29 cellular contexts compared by ENCODE assay signal in genomic region chrX:18666614-18667013, GRCh38. TPM values are rescaled to one million over a fixed set of nuclear protein-coding genes. Genes with fewer than 3 reads are reported as not detected.
"Had no signal": no experiment of that assay in that cellular context is flagged by ENCODE, and none has a peak within 500 bp of the region (broad histone marks: within the 10 kb centered on the region; RNA-seq: fewer than 3 reads in every experiment).

No MANE protein-coding gene starts in this region.

- DNase-seq: activated CD4-positive, alpha-beta memory T cell treated with anti-CD3 and anti-CD28 coated beads, Interleukin-2, amount 10 ng/mL, durations not matched to agents 7 days and 5 days; activated CD4-positive, alpha-beta T cell treated with anti-CD3 and anti-CD28 coated beads for 4 hours; activated CD4-positive, CD25-positive, alpha-beta regulatory T cell; activated effector memory CD4-positive, alpha-beta T cell treated with Interleukin-2 at 50 U/mL for 16 hours; activated naive CD4-positive, alpha-beta T cell treated with anti-CD3 and anti-CD28 coated beads for 36 hours; activated naive CD8-positive, alpha-beta T cell treated with anti-CD3 and anti-CD28 coated beads, Interleukin-2, amount 10 ng/mL, durations not matched to agents 7 days and 5 days; activated T-cell treated with anti-CD3 and anti-CD28 coated beads, Interleukin-2, amount 50 U/mL, for 72 hours; amniotic stem cell; colonic mucosa; gastrocnemius medialis; left ventricle myocardium superior; mesenchymal stem cell; mucosa of descending colon; posterior cingulate gyrus; sigmoid colon; stimulated activated CD4-positive, alpha-beta T cell treated with anti-CD3 and anti-CD28 coated beads, Interleukin-15, amount 100 ng/mL, for 24 hours; stomach; T1000 had no signal

- H3K9me3 Mint-ChIP-seq: activated CD4-positive, alpha-beta memory T cell treated with anti-CD3 and anti-CD28 coated beads, Interleukin-2, amount 10 ng/mL, durations not matched to agents 7 days and 5 days; activated naive CD4-positive, alpha-beta T cell treated with anti-CD3 and anti-CD28 coated beads for 36 hours; activated naive CD8-positive, alpha-beta T cell treated with anti-CD3 and anti-CD28 coated beads, Interleukin-2, amount 10 ng/mL, durations not matched to agents 7 days and 5 days; stimulated activated memory B cell treated with anti-CD40 and anti-IgM and Interleukin-4, amounts not matched to agents 10 μg/mL and 1 μg/mL and 100 μg/mL, for 72 hours; T-helper 1 cell treated with Interleukin-12 subunit alpha and Interleukin-12 subunit beta and Interleukin-4 antibody, amounts not matched to agents 30 μg/mL and 1 μg/mL, for 36 hours had no signal

- H3K27ac ChIP-seq: breast epithelium, colonic mucosa, esophagus muscularis mucosa, gastrocnemius medialis, heart left ventricle, sigmoid colon, stomach, suprapubic skin, tibial nerve had no signal

- H3K36me3 Mint-ChIP-seq: activated naive CD8-positive, alpha-beta T cell treated with anti-CD3 and anti-CD28 coated beads, Interleukin-2, amount 10 ng/mL, durations not matched to agents 7 days and 5 days; stimulated activated memory B cell treated with anti-CD40 and anti-IgM and Interleukin-4, amounts not matched to agents 10 μg/mL and 1 μg/mL and 100 μg/mL, for 72 hours had no signal

- H3K4me2 ChIP-seq: smooth muscle cell had no signal

- H3K4me3 Mint-ChIP-seq: activated CD4-positive, alpha-beta memory T cell treated with anti-CD3 and anti-CD28 coated beads, Interleukin-2, amount 10 ng/mL, durations not matched to agents 7 days and 5 days; activated naive CD4-positive, alpha-beta T cell treated with anti-CD3 and anti-CD28 coated beads for 36 hours; activated naive CD8-positive, alpha-beta T cell treated with anti-CD3 and anti-CD28 coated beads, Interleukin-2, amount 10 ng/mL, durations not matched to agents 7 days and 5 days; activated T-cell treated with anti-CD3 and anti-CD28 coated beads, Interleukin-2, amount 50 U/mL, for 72 hours; neural crest cell; stimulated activated memory B cell treated with anti-CD40 and anti-IgM and Interleukin-4, amounts not matched to agents 10 μg/mL and 1 μg/mL and 100 μg/mL, for 72 hours; T-helper 1 cell treated with Interleukin-12 subunit alpha and Interleukin-12 subunit beta and Interleukin-4 antibody, amounts not matched to agents 30 μg/mL and 1 μg/mL, for 36 hours had no signal

- H3K4me1 ChIP-seq: breast epithelium, colonic mucosa, esophagus muscularis mucosa, gastrocnemius medialis, heart left ventricle, sigmoid colon, stomach, suprapubic skin, tibial nerve had no signal

- H3K4me3 ChIP-seq: breast epithelium, colonic mucosa, esophagus muscularis mucosa, gastrocnemius medialis, heart left ventricle, mucosa of descending colon, sigmoid colon, smooth muscle cell, stomach, suprapubic skin, tibial nerve had no signal

- H3K27me3 ChIP-seq: colonic mucosa, esophagus muscularis mucosa, gastrocnemius medialis, heart left ventricle, sigmoid colon, stomach, suprapubic skin, tibial nerve had no signal

- H3K36me3 ChIP-seq: breast epithelium, colonic mucosa, esophagus muscularis mucosa, gastrocnemius medialis, heart left ventricle, sigmoid colon, stomach, suprapubic skin, tibial nerve had no signal

- H3K27me3 Mint-ChIP-seq: activated CD4-positive, alpha-beta memory T cell treated with anti-CD3 and anti-CD28 coated beads, Interleukin-2, amount 10 ng/mL, durations not matched to agents 7 days and 5 days had no signal

- ATAC-seq: activated T-cell treated with anti-CD3 and anti-CD28 coated beads, Interleukin-2, amount 50 U/mL, for 72 hours; gastrocnemius medialis; heart left ventricle; left ventricle myocardium superior; mucosa of descending colon; stimulated activated memory B cell treated with anti-CD40 and anti-IgM and Interleukin-4, amounts not matched to agents 10 μg/mL and 1 μg/mL and 100 μg/mL, for 72 hours had no signal

- H3K9me3 ChIP-seq: breast epithelium, colonic mucosa, esophagus muscularis mucosa, gastrocnemius medialis, heart left ventricle, mucosa of descending colon, sigmoid colon, stomach, suprapubic skin, tibial nerve had no signal

- H3K27ac Mint-ChIP-seq: activated CD4-positive, alpha-beta memory T cell treated with anti-CD3 and anti-CD28 coated beads, Interleukin-2, amount 10 ng/mL, durations not matched to agents 7 days and 5 days; activated naive CD4-positive, alpha-beta T cell treated with anti-CD3 and anti-CD28 coated beads for 36 hours; activated naive CD8-positive, alpha-beta T cell treated with anti-CD3 and anti-CD28 coated beads, Interleukin-2, amount 10 ng/mL, durations not matched to agents 7 days and 5 days; activated T-cell treated with anti-CD3 and anti-CD28 coated beads, Interleukin-2, amount 50 U/mL, for 72 hours; stimulated activated memory B cell treated with anti-CD40 and anti-IgM and Interleukin-4, amounts not matched to agents 10 μg/mL and 1 μg/mL and 100 μg/mL, for 72 hours; T-helper 1 cell treated with Interleukin-12 subunit alpha and Interleukin-12 subunit beta and Interleukin-4 antibody, amounts not matched to agents 30 μg/mL and 1 μg/mL, for 36 hours had no signal

RNA-seq across cellular contexts. Expression of gene RS1, which starts 5.3 kb away (rescaled TPM):
- total RNA-seq: activated CD4-positive, alpha-beta memory T cell treated with anti-CD3 and anti-CD28 coated beads, Interleukin-2, amount 10 ng/mL, durations not matched to agents 7 days and 5 days; activated naive CD4-positive, alpha-beta T cell treated with anti-CD3 and anti-CD28 coated beads for 36 hours; activated naive CD8-positive, alpha-beta T cell treated with anti-CD3 and anti-CD28 coated beads, Interleukin-2, amount 10 ng/mL, durations not matched to agents 7 days and 5 days; activated T-cell treated with anti-CD3 and anti-CD28 coated beads, Interleukin-2, amount 50 U/mL, for 72 hours; breast epithelium; colonic mucosa; esophagus muscularis mucosa; gastrocnemius medialis; heart left ventricle; kidney epithelial cell; left ventricle myocardium superior; mucosa of descending colon; neural crest cell; omental fat pad; sigmoid colon; smooth muscle cell; stomach; suprapubic skin; tibial nerve had no signal
- polyA plus RNA-seq: heart left ventricle, smooth muscle cell, stomach had no signal

RNA-seq across cellular contexts. Expression of gene PPEF1, which starts 40.8 kb away (rescaled TPM):
- total RNA-seq: activated CD4-positive, alpha-beta memory T cell treated with anti-CD3 and anti-CD28 coated beads, Interleukin-2, amount 10 ng/mL, durations not matched to agents 7 days and 5 days; activated naive CD8-positive, alpha-beta T cell treated with anti-CD3 and anti-CD28 coated beads, Interleukin-2, amount 10 ng/mL, durations not matched to agents 7 days and 5 days; kidney epithelial cell; omental fat pad had no signal
